In the genomic region with DNA sequence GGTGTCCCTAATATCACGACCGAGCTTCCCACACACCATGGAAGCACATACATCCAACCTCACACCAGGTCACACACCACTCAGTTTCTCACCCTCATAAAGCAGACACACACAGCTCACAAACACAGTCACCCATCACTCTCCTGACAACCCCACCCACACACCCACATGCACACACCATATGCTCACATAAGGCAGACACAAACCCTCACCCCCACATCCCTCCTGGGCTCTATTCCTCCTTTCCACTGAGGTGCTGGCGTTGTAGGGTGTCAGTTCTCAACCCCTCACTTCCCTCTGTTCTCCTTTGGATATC, we compare ENCODE assay signal across 22 cellular contexts. TPM values are rescaled to one million over a fixed set of nuclear protein-coding genes. Genes with fewer than 3 reads are reported as not detected.
A peak's percentile ranks its signal among the peaks of the same experiment; 100 is the strongest.
DNase-seq lines count a peak whose midpoint lies in the region; ATAC-seq, FAIRE-seq and TF ChIP-seq lines count a peak whose summit lies in the region.
"Had no signal": no experiment of that assay in that cellular context is flagged by ENCODE, and none has a peak within 500 bp of the region (broad histone marks: within the 10 kb centered on the region; RNA-seq: fewer than 3 reads in every experiment).

No MANE protein-coding gene starts in this region.

- H3K4ac ChIP-seq in H1 (replicated peaks; ENCODE audit: insufficient read length, low read depth, low read length): no peak overlapping the region

- no peaks in the 10 kb centered on the region for H3K9me3 Mint-ChIP-seq in astrocyte (ENCODE audit: unreplicated experiment)

- peaks cover 15% of the 10 kb centered on the region for H3K4me1 ChIP-seq in astrocyte (ENCODE audit: insufficient read depth, low read length)
- H3K4me1 ChIP-seq in H1 (replicated peaks in 1 of 4; ENCODE audit: control insufficient read depth in 3 of 4, insufficient read depth in 4 of 4, low read length in 3 of 4): peaks cover 11 to 27% (median 17%) of the 10 kb centered on the region in 4 experiments

- H2BK20ac ChIP-seq in H1 (ENCODE audit: low read length): no peak overlapping the region

- H3K18ac ChIP-seq in H1 (ENCODE audit: extremely low read depth, low read length): no peak overlapping the region

- H4K8ac ChIP-seq in H1 (ENCODE audit: extremely low read depth, insufficient read depth, low read length): no peak overlapping the region

- peak; percentile 29 for DNase-seq in NCI-H2171 treated with DMSO at 0.1 percent for 48 hours (lab: John Stamatoyannopoulos, UW)
- DNase-seq in NCI-H2171 (lab: John Stamatoyannopoulos, UW): no peak
- no peak for DNase-seq in astrocyte (ENCODE audit: low read depth)
- no peak for DNase-seq in H1 (ENCODE audit: low read depth in 1 of 2, low spot score in 2 of 2)
- peak in 1 of 49 donors; percentile 59 for DNase-seq in substantia nigra (lab: John Stamatoyannopoulos, UW)
- DNase-seq in NOMO-1 treated with DMSO at 0.1 percent for 48 hours (lab: John Stamatoyannopoulos, UW; ENCODE audit: unreplicated experiment): no peak
- DNase-seq in NCI-H128 (lab: John Stamatoyannopoulos, UW; ENCODE audit: unreplicated experiment): no peak
- DNase-seq: AML-193, GF-D8, GOT3, KG1, MV-4-11, NCI-H1436 treated with DMSO at 0.1 percent for 48 hours, NCI-H2081, NCI-H2227 treated with DMSO at 0.1 percent for 48 hours, NCI-H510A treated with DMSO at 0.1 percent for 48 hours, NCI-H774 had no signal

- no peak overlapping the region for H2AK5ac ChIP-seq in H1 (ENCODE audit: low read depth, low read length)

- peak overlapping the region; percentile 9 for H3K27ac Mint-ChIP-seq in astrocyte (ENCODE audit: unreplicated experiment)

- POLR2A ChIA-PET in H1 (lab: Charles Lee; ENCODE audit: partially characterized antibody): interaction anchor here (1.2 to 2.2 kb wide), 2 partner anchors 28 to 29 kb away, joined by 4 to 6 read pairs; no protein-coding TSS in a partner anchor

- H3K4me3 ChIP-seq in astrocyte (ENCODE audit: insufficient read depth, low read depth, low read length): no peak overlapping the region
- no peak overlapping the region for H3K4me3 ChIP-seq in H1 (ENCODE audit: extremely low read depth in 1 of 4, insufficient read depth in 2 of 4, low read depth in 3 of 4, low read length in 4 of 4)

- H2BK15ac ChIP-seq in H1 (ENCODE audit: low read length): no peak overlapping the region

- H3K27me3 Mint-ChIP-seq in astrocyte (ENCODE audit: low read depth, unreplicated experiment): peaks cover 72% of the 10 kb centered on the region

- no peaks in the 10 kb centered on the region for H3K79me2 ChIP-seq in astrocyte (ENCODE audit: insufficient read depth, low read length)
- H3K79me2 ChIP-seq in H1 (ENCODE audit: control insufficient read depth in 1 of 2, insufficient read depth in 2 of 2, low read length in 2 of 2): no peaks in the 10 kb centered on the region

- H3K27ac ChIP-seq in astrocyte (ENCODE audit: low read depth, low read length) (no peak overlapping the region), H1 (ENCODE audit: low read depth, low read length) (no peak overlapping the region), substantia nigra (ENCODE audit: low read depth, low read length, poor library complexity, severe bottlenecking) (peak overlapping the region; percentile 43)
- H3K27ac ChIP-seq: 22Rv1 had no signal

- TF ChIP-seq RAD21 in H1 (IDR thresholded peaks at IDR 0.05 in 1 of 2, conservative IDR thresholded peaks at IDR 0.05 in 1 of 2; ENCODE audit: low read depth in 2 of 2, low read length in 2 of 2): no peak

- 86% methylated on average over 3 of the region's 3 CpGs; no CpG with 5 or more reads in 1 of the 2 experiments for WGBS in H1 (ENCODE audit: extremely low coverage in 1 of 2, insufficient coverage in 1 of 2, insufficient read length in 1 of 2, insufficient replicate concordance in 2 of 2, low coverage in 1 of 2, low lambda C conversion rate in 2 of 2, missing lambda C conversion rate in 1 of 2), 2 experiments

- H2BK5ac ChIP-seq in H1 (ENCODE audit: low read depth, low read length): no peak overlapping the region

- H2BK120ac ChIP-seq in H1 (replicated peaks; ENCODE audit: low read depth, low read length): no peak overlapping the region

- H3K4me2 ChIP-seq in astrocyte (ENCODE audit: low read length): no peak overlapping the region
- H3K4me2 ChIP-seq in H1 (ENCODE audit: insufficient read depth in 1 of 2, low read depth in 2 of 2, low read length in 2 of 2): no peak overlapping the region

- peaks cover 11% of the 10 kb centered on the region for H3K23me2 ChIP-seq in H1 (ENCODE audit: low read depth, low read length)

- peaks cover 79% of the 10 kb centered on the region for H3K27me3 ChIP-seq in astrocyte (ENCODE audit: insufficient read depth, low read length)
- peaks cover 15 to 36% (median 30%) of the 10 kb centered on the region in 4 experiments for H3K27me3 ChIP-seq in H1 (replicated peaks in 1 of 4; ENCODE audit: control insufficient read depth in 3 of 4, extremely low read depth in 1 of 4, insufficient read depth in 3 of 4, low read length in 3 of 4)

- no peak for ATAC-seq in GM21526 (IDR thresholded peaks at IDR 0.05; ENCODE audit: low FRiP score, unreplicated experiment)
- ATAC-seq: HepG2 had no signal

- no peak overlapping the region for H3K56ac ChIP-seq in H1 (replicated peaks; ENCODE audit: insufficient read length, low read depth, low read length)

- CTCF ChIA-PET in H1 (lab: Charles Lee; ENCODE audit: partially characterized antibody): interaction anchor here (0.9 to 16.8 kb wide), 7 partner anchors 8 to 133 kb away, joined by 3 to 517 read pairs (median 40); no protein-coding TSS in a partner anchor

- no peak overlapping the region for H4K91ac ChIP-seq in H1 (replicated peaks; ENCODE audit: insufficient read length, low read length)

- peak overlapping the region; percentile 81; the same call in 1 of the 2 replicates for H2BK12ac ChIP-seq in H1 (ENCODE audit: low read depth, low read length)

- no peak overlapping the region for H3K23ac ChIP-seq in H1 (ENCODE audit: insufficient read length)

- peaks cover 3% of the 10 kb centered on the region for H3K36me3 Mint-ChIP-seq in astrocyte (ENCODE audit: low read depth, unreplicated experiment)

- no peak overlapping the region for H4K5ac ChIP-seq in H1 (ENCODE audit: insufficient read length, low read depth, low read length)

- H3K4me3 Mint-ChIP-seq in astrocyte (ENCODE audit: unreplicated experiment): no peak overlapping the region

- peaks cover 2% of the 10 kb centered on the region for H3K4me1 Mint-ChIP-seq in astrocyte (ENCODE audit: low read depth, unreplicated experiment)

- H3K14ac ChIP-seq in H1 (ENCODE audit: insufficient read length): no peak overlapping the region

- H3K36me3 ChIP-seq in astrocyte (ENCODE audit: insufficient read depth, low read length): no peaks in the 10 kb centered on the region
- no peaks in the 10 kb centered on the region for H3K36me3 ChIP-seq in H1 (ENCODE audit: control insufficient read depth in 2 of 4, insufficient read depth in 4 of 4, low read length in 3 of 4)

- H4K20me1 ChIP-seq in astrocyte (ENCODE audit: insufficient read depth, low read length) (peaks cover 13% of the 10 kb centered on the region), H1 (replicated peaks in 1 of 2; ENCODE audit: control insufficient read depth in 1 of 2, insufficient read depth in 2 of 2, low read length in 2 of 2) (peaks cover 0 to 5% of the 10 kb centered on the region in 2 experiments)

- FAIRE-seq in astrocyte (lab: Jason Lieb, UNC) (no peak), H1 (lab: Jason Lieb, UNC) (no peak)
- FAIRE-seq: GM19239, HepG2 had no signal

- no peaks in the 10 kb centered on the region for H3K9me3 ChIP-seq in astrocyte (ENCODE audit: insufficient read depth, low read depth, low read length)
- no peaks in the 10 kb centered on the region for H3K9me3 ChIP-seq in H1 (ENCODE audit: insufficient read depth in 2 of 2, low read depth in 1 of 2, low read length in 1 of 2)

- TF ChIP-seq POLR2A in H1 (IDR thresholded peaks at IDR 0.05; ENCODE audit: control extremely low read depth in 1 of 2, low read depth in 2 of 2, low read length in 2 of 2): no peak

- no peak for TF ChIP-seq EP300 in H1 (IDR thresholded peaks at IDR 0.05; ENCODE audit: borderline replicate concordance in 1 of 2, low read depth in 2 of 2, low read length in 2 of 2)

- H3K9ac ChIP-seq in astrocyte (ENCODE audit: low read length): no peak overlapping the region
- H3K9ac ChIP-seq in H1 (replicated peaks in 1 of 4; ENCODE audit: extremely low read depth in 1 of 4, low read depth in 3 of 4, low read length in 3 of 4): no peak overlapping the region

- H3K79me1 ChIP-seq in H1 (ENCODE audit: low read depth, low read length): no peaks in the 10 kb centered on the region

- no peak for TF ChIP-seq CTCF in astrocyte (IDR thresholded peaks at IDR 0.05; ENCODE audit: insufficient read depth, low read depth, low read length)
- no peak for TF ChIP-seq CTCF in H1 (IDR thresholded peaks at IDR 0.05; ENCODE audit: control extremely low read depth in 1 of 3, insufficient read depth in 1 of 3, low read depth in 1 of 3, low read length in 3 of 3)

- H2AFZ ChIP-seq in astrocyte (ENCODE audit: low read depth, low read length) (no peak overlapping the region), H1 (ENCODE audit: low read length) (no peak overlapping the region)

TF ChIP-seq in H1, 55 proteins besides CTCF, POLR2A, EP300 and RAD21 (continues in another document):
- no peak for TF ChIP-seq TAF7 (optimal IDR thresholded peaks at IDR 0.05; ENCODE audit: borderline replicate concordance, low read depth, low read length)
- no peak for TF ChIP-seq SIN3A (conservative IDR thresholded peaks at IDR 0.05 in 1 of 2, IDR thresholded peaks at IDR 0.05 in 1 of 2; ENCODE audit: low read depth in 1 of 2, low read length in 2 of 2)
- no peak for TF ChIP-seq KDM4A (IDR thresholded peaks at IDR 0.05; ENCODE audit: low read depth, low read length, severe bottlenecking)
- no peak for TF ChIP-seq TBP (IDR thresholded peaks at IDR 0.05; ENCODE audit: low read depth, low read length)
- TF ChIP-seq GABPA (IDR thresholded peaks at IDR 0.05; ENCODE audit: borderline replicate concordance, insufficient read depth, low read length): no peak
- TF ChIP-seq SIX5 (IDR thresholded peaks at IDR 0.05; ENCODE audit: low read depth, low read length): no peak
- TF ChIP-seq GTF2F1 (IDR thresholded peaks at IDR 0.05; ENCODE audit: borderline replicate concordance, low read depth, low read length): no peak
- TF ChIP-seq TCF12 (IDR thresholded peaks at IDR 0.05; ENCODE audit: low read depth, low read length): no peak
- no peak for TF ChIP-seq SAP30 (IDR thresholded peaks at IDR 0.05; ENCODE audit: insufficient read depth, insufficient replicate concordance, low read length)

RNA-seq across cellular contexts. Expression of gene RHBG, which starts 48.6 kb away (rescaled TPM):
- total RNA-seq in astrocyte: not detected in 2 replicates
- total RNA-seq in H1 (2021; fragmentation: NEBNext Ultra II Directional; extraction: Animal tissue kit (Norgen Biotek cat#: 25700)): 2.2 and 2.6 TPM in 2 replicates
- polyA plus RNA-seq in H1 (2011; rRNA removed): 2.7 and 3.1 TPM in 2 replicates
- 2.7 TPM for polyA plus RNA-seq in H1 (2011; cell fraction: cytosol; rRNA removed)
- polyA plus RNA-seq in H1 (2011; cell fraction: nucleus; rRNA removed): 6.5 TPM
- polyA plus RNA-seq in H1 (2012, experiment 1 of 2): 1.9 to 2.4 TPM (median 2.1 TPM) in 4 replicates
- 0.92 TPM for polyA plus RNA-seq in H1 (2012, experiment 2 of 2)
- 2.1 TPM for polyA plus RNA-seq in H1 (2013, experiment 1 of 2)
- 1.7 TPM for polyA plus RNA-seq in H1 (2013, experiment 2 of 2)
- 1.2 and 1.5 TPM in 2 replicates for polyA minus RNA-seq in H1 (2011; rRNA and poly(A)+ RNA removed)
- 2.1 TPM for polyA minus RNA-seq in H1 (2011; cell fraction: cytosol; rRNA and poly(A)+ RNA removed)
- polyA minus RNA-seq in H1 (2011; cell fraction: nucleus; rRNA and poly(A)+ RNA removed): 5.1 TPM
- polyA plus RNA-seq: CD14-positive monocyte had no signal
